21 cellular contexts compared by ENCODE assay signal in genomic region chr9:25129537-25129936, GRCh38.
DNase-seq lines count a peak whose midpoint lies in the region; ATAC-seq and TF ChIP-seq lines count a peak whose summit lies in the region.
"Had no signal": no experiment of that assay in that cellular context is flagged by ENCODE, and none has a peak within 500 bp of the region (broad histone marks: within the 10 kb centered on the region; RNA-seq: fewer than 3 reads in every experiment).

No MANE protein-coding gene starts in this region.

- H3K36me3 ChIP-seq in GM23338 (ENCODE audit: insufficient read depth) (no peaks in the 10 kb centered on the region), esophagus muscularis mucosa (no peaks in the 10 kb centered on the region)
- H3K36me3 ChIP-seq: BE2C; BLaER1 treated with 17β-estradiol and CSF1 and Interleukin-3, amounts not matched to agents 10 nM and 100 nM had no signal

- no peak overlapping the region for H3K4me2 ChIP-seq in GM23338
- H3K4me2 ChIP-seq: A549; BLaER1 treated with 17β-estradiol and CSF1 and Interleukin-3, amounts not matched to agents 10 nM and 100 nM had no signal

- H3K4me3 Mint-ChIP-seq in GM23338: no peak overlapping the region
- H3K4me3 Mint-ChIP-seq in activated CD8-positive, alpha-beta T cell treated with anti-CD3 and anti-CD28 coated beads for 36 hours: no peak overlapping the region
- H3K4me3 Mint-ChIP-seq: CD14-positive monocyte; CD4-positive, alpha-beta T cell had no signal

- H3F3A ChIP-seq in GM23338 (replicated peaks; ENCODE audit: low read depth): no peaks in the 10 kb centered on the region

- H2AFZ ChIP-seq in GM23338: peak overlapping the region; percentile 17; the same call in 1 of the 2 replicates

- H3K27ac Mint-ChIP-seq in GM23338: no peak overlapping the region
- H3K27ac Mint-ChIP-seq in activated CD8-positive, alpha-beta T cell treated with anti-CD3 and anti-CD28 coated beads for 36 hours: no peak overlapping the region
- H3K27ac Mint-ChIP-seq: CD14-positive monocyte; CD4-positive, alpha-beta T cell had no signal

- no peaks in the 10 kb centered on the region for H3K36me3 Mint-ChIP-seq in GM23338 (ENCODE audit: low read depth)
- H3K36me3 Mint-ChIP-seq in activated CD8-positive, alpha-beta T cell treated with anti-CD3 and anti-CD28 coated beads for 36 hours (ENCODE audit: low read depth): no peaks in the 10 kb centered on the region
- H3K36me3 Mint-ChIP-seq: CD14-positive monocyte had no signal

- TF ChIP-seq POLR2A in esophagus muscularis mucosa (IDR thresholded peaks at IDR 0.05; ENCODE audit: low read depth): no peak

- no peaks in the 10 kb centered on the region for H3K9me3 ChIP-seq in esophagus muscularis mucosa
- H3K9me3 ChIP-seq: A549; BLaER1 treated with 17β-estradiol and CSF1 and Interleukin-3, amounts not matched to agents 10 nM and 100 nM had no signal

- no peak for ATAC-seq in GM23338
- ATAC-seq in SK-N-SH treated with all-trans-retinoic acid at 6 μM for 48 hours: no peak; the same call in 2 of the 3 replicates
- ATAC-seq in activated CD8-positive, alpha-beta T cell treated with anti-CD3 and anti-CD28 coated beads for 36 hours: no peak
- ATAC-seq: A549 had no signal

- H4K20me1 ChIP-seq in GM23338 (replicated peaks; ENCODE audit: insufficient read depth): no peaks in the 10 kb centered on the region
- H4K20me1 ChIP-seq: BLaER1 treated with 17β-estradiol and CSF1 and Interleukin-3, amounts not matched to agents 10 nM and 100 nM had no signal

- intact Hi-C loops in esophagus muscularis mucosa (cut with DNase I): no loop called here
- intact Hi-C loops in activated CD8-positive, alpha-beta T cell treated with anti-CD3 and anti-CD28 coated beads for 36 hours (cut with micrococcal nuclease): no loop called here

- TF ChIP-seq CTCF in GM23338 (conservative IDR thresholded peaks at IDR 0.05; ENCODE audit: low read depth in 2 of 2): no peak
- no peak for TF ChIP-seq CTCF in esophagus muscularis mucosa (IDR thresholded peaks at IDR 0.05)
- TF ChIP-seq CTCF in activated CD8-positive, alpha-beta T cell treated with anti-CD3 and anti-CD28 coated beads for 36 hours (IDR thresholded peaks at IDR 0.05): no peak

- H3K27me3 Mint-ChIP-seq in GM23338 (ENCODE audit: insufficient read depth, low read depth, poor library complexity): peaks cover 1% of the 10 kb centered on the region
- no peaks in the 10 kb centered on the region for H3K27me3 Mint-ChIP-seq in activated CD8-positive, alpha-beta T cell treated with anti-CD3 and anti-CD28 coated beads for 36 hours
- H3K27me3 Mint-ChIP-seq: CD4-positive, alpha-beta T cell had no signal

- H3K27ac ChIP-seq in GM23338 (ENCODE audit: low read depth): no peak overlapping the region
- H3K27ac ChIP-seq in esophagus muscularis mucosa (replicated peaks in 1 of 4): no peak overlapping the region
- H3K27ac ChIP-seq: A549; BLaER1 treated with 17β-estradiol and CSF1 and Interleukin-3, amounts not matched to agents 10 nM and 100 nM had no signal

- no peak for TF ChIP-seq EP300 in esophagus muscularis mucosa (IDR thresholded peaks at IDR 0.05)

- no peaks in the 10 kb centered on the region; the same call in 1 of the 2 replicates for H3K9me2 ChIP-seq in GM23338 (ENCODE audit: insufficient read depth)

- H3K4me3 ChIP-seq in GM23338: no peak overlapping the region
- no peak overlapping the region for H3K4me3 ChIP-seq in esophagus muscularis mucosa
- H3K4me3 ChIP-seq: A549; BLaER1 treated with 17β-estradiol and CSF1 and Interleukin-3, amounts not matched to agents 10 nM and 100 nM had no signal

- no peaks in the 10 kb centered on the region; the same call in 2 of the 3 replicates for H3K9me3 Mint-ChIP-seq in GM23338
- H3K9me3 Mint-ChIP-seq in activated CD8-positive, alpha-beta T cell treated with anti-CD3 and anti-CD28 coated beads for 36 hours: peaks cover 23% of the 10 kb centered on the region

- H3K4me1 Mint-ChIP-seq in GM23338: no peaks in the 10 kb centered on the region; the same call in 1 of the 3 replicates
- no peaks in the 10 kb centered on the region for H3K4me1 Mint-ChIP-seq in activated CD8-positive, alpha-beta T cell treated with anti-CD3 and anti-CD28 coated beads for 36 hours (ENCODE audit: low read depth)
- H3K4me1 Mint-ChIP-seq: CD14-positive monocyte had no signal

- no peaks in the 10 kb centered on the region for H3K4me1 ChIP-seq in GM23338 (ENCODE audit: insufficient read depth)
- H3K4me1 ChIP-seq in esophagus muscularis mucosa: peaks cover 0 to 5% (median 0%) of the 10 kb centered on the region in 4 donors
- H3K4me1 ChIP-seq: A549, BE2C had no signal

- H3K27me3 ChIP-seq in GM23338 (ENCODE audit: insufficient read depth) (no peaks in the 10 kb centered on the region), esophagus muscularis mucosa (no peaks in the 10 kb centered on the region)
- H3K27me3 ChIP-seq: BE2C; BLaER1 treated with 17β-estradiol and CSF1 and Interleukin-3, amounts not matched to agents 10 nM and 100 nM had no signal

- no peaks in the 10 kb centered on the region for H3K79me2 ChIP-seq in GM23338 (replicated peaks; ENCODE audit: insufficient read depth)

- POLR2A ChIA-PET in activated CD8-positive, alpha-beta T cell treated with anti-CD3 and anti-CD28 coated beads for 36 hours (lab: Charles Lee): no interaction called here

- CTCF ChIA-PET in activated CD8-positive, alpha-beta T cell treated with anti-CD3 and anti-CD28 coated beads for 36 hours (lab: Charles Lee): no interaction called here

- DNase-seq in GM23338 (ENCODE audit: low spot score) (no peak), NCI-H82 treated with DMSO at 0.1 percent for 48 hours (lab: John Stamatoyannopoulos, UW; ENCODE audit: unreplicated experiment) (peak; percentile 24), Kasumi-1 (lab: John Stamatoyannopoulos, UW) (no peak), esophagus muscularis mucosa (ENCODE audit: extremely low spot score) (no peak)
- DNase-seq in activated CD8-positive, alpha-beta T cell treated with anti-CD3 and anti-CD28 coated beads for 36 hours: no peak
- DNase-seq: 8988T; ACHN; AML-193; Calu3; CD4-positive, alpha-beta T cell; COR-L47; DMS53; DMS79 treated with DMSO at 0.1 percent for 48 hours; GF-D8; H7; HCEC 1CT had no signal

- WGBS in esophagus muscularis mucosa: 84% methylated on average over 2 of the region's 2 CpGs

TF ChIP-seq in GM23338, 12 proteins besides CTCF, POLR2A, EP300 and RAD21 (continues in another document):
- TF ChIP-seq POLR2AphosphoS5 (IDR thresholded peaks at IDR 0.05; ENCODE audit: low read depth) (no peak), EZH2phosphoT487 (IDR thresholded peaks at IDR 0.05; ENCODE audit: unreplicated experiment) (no peak), ZNF114 (CRISPR knock-in tag; IDR thresholded peaks at IDR 0.05) (no peak)

TF ChIP-seq in SK-N-SH treated with all-trans-retinoic acid at 6 μM for 48 hours, 23 proteins besides CTCF, POLR2A, EP300 and RAD21 (continues in another document):
- TF ChIP-seq ARNTL (CRISPR knock-in tag; IDR thresholded peaks at IDR 0.05; ENCODE audit: borderline replicate concordance, low read depth): no peak
- TF ChIP-seq SNAI2 (CRISPR knock-in tag; IDR thresholded peaks at IDR 0.05): no peak; the same call in 1 of the 2 replicates
- peak; percentile 73 for TF ChIP-seq CREB5 (CRISPR knock-in tag; IDR thresholded peaks at IDR 0.05; ENCODE audit: low read depth)
- peak; percentile 81 for TF ChIP-seq CSRNP3 (CRISPR knock-in tag; IDR thresholded peaks at IDR 0.05)
- no peak for TF ChIP-seq ZFP30 (CRISPR knock-in tag; IDR thresholded peaks at IDR 0.05)
- no peak for TF ChIP-seq BACH2 (CRISPR knock-in tag; IDR thresholded peaks at IDR 0.05; ENCODE audit: borderline replicate concordance)
